ENCODE assay signal across 10 cellular contexts in the genomic region with DNA sequence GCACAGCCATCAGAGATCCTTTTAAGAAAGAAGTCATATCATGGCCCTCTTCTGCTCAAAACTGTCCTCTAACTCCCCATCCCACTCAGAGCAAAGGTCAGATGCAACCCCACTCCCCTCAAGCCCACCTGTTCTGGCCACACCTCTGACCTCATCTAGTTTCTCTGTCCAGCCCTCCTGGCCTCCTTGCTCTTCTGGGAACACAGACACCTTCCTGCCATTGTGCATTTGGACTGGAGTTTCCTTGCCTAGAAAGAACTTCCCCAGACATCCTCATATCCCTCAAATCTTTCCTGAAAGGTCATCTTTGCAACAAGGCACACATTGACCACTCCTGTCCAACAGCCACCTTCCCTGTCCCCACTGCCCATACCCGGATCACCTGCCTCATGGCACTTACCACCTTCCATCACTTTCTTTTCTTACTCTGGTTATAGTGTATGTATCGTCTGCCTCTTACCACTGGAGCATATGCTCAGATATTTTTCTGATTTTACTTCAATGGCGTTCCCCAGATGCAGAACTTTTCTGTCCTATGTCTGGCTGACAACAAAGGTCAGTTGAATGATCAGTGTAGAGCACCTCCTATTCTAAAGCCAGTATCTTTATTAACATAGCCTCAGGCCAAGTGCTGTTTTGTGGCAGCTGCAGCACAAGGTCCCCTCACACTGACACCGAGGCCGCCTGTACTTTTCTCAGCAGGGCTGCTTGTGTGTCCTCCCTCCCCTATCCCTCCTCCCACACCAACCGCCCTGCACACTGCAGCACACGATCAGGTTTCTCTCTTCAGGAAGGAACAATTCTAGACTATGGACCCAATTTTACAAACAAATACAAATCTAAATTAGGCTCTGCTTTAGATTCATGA. TPM values are rescaled to one million over a fixed set of nuclear protein-coding genes. Genes with fewer than 3 reads are reported as not detected.
DNase-seq lines count a peak whose midpoint lies in the region; ATAC-seq and TF ChIP-seq lines count a peak whose summit lies in the region.
"Had no signal": no experiment of that assay in that cellular context is flagged by ENCODE, and none has a peak within 500 bp of the region (broad histone marks: within the 10 kb centered on the region; RNA-seq: fewer than 3 reads in every experiment).

No MANE protein-coding gene starts in this region.

- peak overlapping the region; percentile 97 for H3K4me3 Mint-ChIP-seq in T-helper 17 cell
- peak overlapping the region; percentile 95 for H3K4me3 Mint-ChIP-seq in stimulated activated effector memory CD8-positive, alpha-beta T cell treated with anti-CD3 and anti-CD28 coated beads, Interleukin-12 subunit alpha, Interleukin-12 subunit beta, amount 100 ng/mL, for 72 hours

- H3K9me3 Mint-ChIP-seq in stimulated activated effector memory CD8-positive, alpha-beta T cell treated with anti-CD3 and anti-CD28 coated beads, Interleukin-12 subunit alpha, Interleukin-12 subunit beta, amount 100 ng/mL, for 72 hours: peaks cover 7% of the 10 kb centered on the region

- DNase-seq in activated T-cell treated with anti-CD3 and anti-CD28 coated beads, Interleukin-2, amount 50 U/mL, for 1 hour: peak; percentile 43
- DNase-seq in activated T-cell treated with anti-CD3 and anti-CD28 coated beads for 4 hours (no peak), T-helper 17 cell (peak in 2 of 3 donors; percentile 13 to 25), midbrain (lab: John Stamatoyannopoulos, UW) (no peak), GM13977 (ENCODE audit: low spot score) (no peak)
- DNase-seq in central memory CD4-positive, alpha-beta T cell: peak; percentile 28
- DNase-seq in stimulated activated effector memory CD8-positive, alpha-beta T cell treated with anti-CD3 and anti-CD28 coated beads, Interleukin-12 subunit alpha, Interleukin-12 subunit beta, amount 100 ng/mL, for 72 hours (ENCODE audit: low spot score in 2 of 2): no peak
- DNase-seq: dermis blood vessel endothelial cell, NCI-H510A had no signal

- in situ Hi-C loops in GM13977 (cut with MboI; ENCODE audit: low pct_unique_long_range_greater_than_20kb, low sequenced_read_pairs, unreplicated experiment): loop anchor here (5.0 kb wide), 1 partner anchor 85 kb away; no protein-coding TSS in a partner anchor

- ATAC-seq in T-helper 17 cell (peak; percentile 7), HG02938 (IDR thresholded peaks at IDR 0.05; ENCODE audit: unreplicated experiment) (no peak)
- no peak for ATAC-seq in stimulated activated effector memory CD8-positive, alpha-beta T cell treated with anti-CD3 and anti-CD28 coated beads, Interleukin-12 subunit alpha, Interleukin-12 subunit beta, amount 100 ng/mL, for 72 hours

- peaks cover 18% of the 10 kb centered on the region for H3K36me3 Mint-ChIP-seq in T-helper 17 cell (ENCODE audit: low read depth)
- peaks cover 73% of the 10 kb centered on the region for H3K36me3 Mint-ChIP-seq in stimulated activated effector memory CD8-positive, alpha-beta T cell treated with anti-CD3 and anti-CD28 coated beads, Interleukin-12 subunit alpha, Interleukin-12 subunit beta, amount 100 ng/mL, for 72 hours

- no peak for TF ChIP-seq CTCF in GM13977 (IDR thresholded peaks at IDR 0.05; ENCODE audit: extremely low read depth, insufficient read depth, missing control alignments)

- H3K27me3 Mint-ChIP-seq in T-helper 17 cell: no peaks in the 10 kb centered on the region

- no peaks in the 10 kb centered on the region for H3K9me3 ChIP-seq in T-helper 17 cell (ENCODE audit: control insufficient read depth, low read length, poor library complexity, severe bottlenecking)

- peaks cover 50% of the 10 kb centered on the region for H3K4me1 Mint-ChIP-seq in T-helper 17 cell
- H3K4me1 Mint-ChIP-seq in stimulated activated effector memory CD8-positive, alpha-beta T cell treated with anti-CD3 and anti-CD28 coated beads, Interleukin-12 subunit alpha, Interleukin-12 subunit beta, amount 100 ng/mL, for 72 hours: peaks cover 54% of the 10 kb centered on the region

- H3K27ac Mint-ChIP-seq in T-helper 17 cell: peak overlapping the region; percentile 100
- peak overlapping the region; percentile 99 for H3K27ac Mint-ChIP-seq in stimulated activated effector memory CD8-positive, alpha-beta T cell treated with anti-CD3 and anti-CD28 coated beads, Interleukin-12 subunit alpha, Interleukin-12 subunit beta, amount 100 ng/mL, for 72 hours

RNA-seq across cellular contexts. Expression of a gene that starts 4.2 kb away (rescaled TPM):
- total RNA-seq in T-helper 17 cell: 1,000 to 10,000 TPM; 1,753 to 2,634 TPM

Comparison
In these comparisons a context has a peak if more than half of its experiments do, and no peak if none do; other contexts are left out.
1. DNase-seq: peak in activated T-cell treated with anti-CD3 and anti-CD28 coated beads, Interleukin-2, amount 50 U/mL, for 1 hour (single experiment), T-helper 17 cell (2 of 3) and central memory CD4-positive, alpha-beta T cell (single experiment); none in activated T-cell treated with anti-CD3 and anti-CD28 coated beads for 4 hours (single experiment), stimulated activated effector memory CD8-positive, alpha-beta T cell treated with anti-CD3 and anti-CD28 coated beads, Interleukin-12 subunit alpha, Interleukin-12 subunit beta, amount 100 ng/mL, for 72 hours (0 of 2), midbrain (single experiment) and GM13977 (single experiment).